In the genomic region with DNA sequence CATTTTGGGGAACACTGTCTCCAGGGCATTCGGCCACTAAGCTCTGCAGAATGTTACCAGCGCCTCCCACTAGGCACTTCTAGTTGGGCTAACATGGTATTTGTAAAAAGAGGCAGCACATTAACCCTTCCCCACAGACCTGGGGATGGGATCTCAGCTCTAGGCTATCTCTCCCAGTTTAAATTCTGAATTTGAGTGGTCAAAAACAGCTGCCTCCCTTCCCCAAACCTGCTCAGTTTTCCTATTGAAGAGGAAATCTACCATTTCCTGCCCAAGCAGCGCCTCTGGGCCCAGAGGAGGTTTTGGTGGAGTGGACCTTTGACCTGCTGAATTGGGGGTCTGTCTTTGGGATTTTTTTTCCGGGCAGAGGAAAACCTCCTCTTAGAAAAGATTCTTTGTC, we compare ENCODE assay signal across 3 cellular contexts.
TF ChIP-seq lines count a peak whose summit lies in the region.

No MANE protein-coding gene starts in this region.

TF ChIP-seq in GM23338, 12 proteins besides CTCF, POLR2A, EP300 and RAD21:
- 0 out of 2 replicates have a peak, but pooled peaks have one; percentile 40 for TF ChIP-seq NANOG (IDR thresholded peaks at IDR 0.05; ENCODE audit: borderline replicate concordance)
- TF ChIP-seq CREB1 (CRISPR knock-in tag; IDR thresholded peaks at IDR 0.05; ENCODE audit: low read depth), result no peak

TF ChIP-seq in IMR-90, 13 proteins besides CTCF, POLR2A, EP300 and RAD21:
- TF ChIP-seq MAFK (IDR thresholded peaks at IDR 0.05; ENCODE audit: low read depth, low read length) (no peak), RCOR1 (IDR thresholded peaks at IDR 0.05; ENCODE audit: insufficient replicate concordance, low read length) (no peak), MXI1 (IDR thresholded peaks at IDR 0.05; ENCODE audit: borderline replicate concordance, low read depth, low read length) (no peak), FOS (IDR thresholded peaks at IDR 0.05; ENCODE audit: low read depth, low read length) (no peak), SMC3 (IDR thresholded peaks at IDR 0.05; ENCODE audit: low read depth, low read length) (no peak), CHD1 (IDR thresholded peaks at IDR 0.05; ENCODE audit: low read depth, low read length) (no peak), NFE2L2 (IDR thresholded peaks at IDR 0.05; ENCODE audit: low read depth, low read length) (no peak), BHLHE40 (IDR thresholded peaks at IDR 0.05; ENCODE audit: low read depth, low read length) (no peak), USF2 (IDR thresholded peaks at IDR 0.05; ENCODE audit: low read depth, low read length) (no peak), CEBPB (IDR thresholded peaks at IDR 0.05; ENCODE audit: low read depth, low read length) (no peak), RFX5 (IDR thresholded peaks at IDR 0.05; ENCODE audit: low read depth, low read length) (no peak), MAZ (IDR thresholded peaks at IDR 0.05; ENCODE audit: borderline replicate concordance, low read depth, low read length) (no peak)
- TF ChIP-seq, protein P1, sequence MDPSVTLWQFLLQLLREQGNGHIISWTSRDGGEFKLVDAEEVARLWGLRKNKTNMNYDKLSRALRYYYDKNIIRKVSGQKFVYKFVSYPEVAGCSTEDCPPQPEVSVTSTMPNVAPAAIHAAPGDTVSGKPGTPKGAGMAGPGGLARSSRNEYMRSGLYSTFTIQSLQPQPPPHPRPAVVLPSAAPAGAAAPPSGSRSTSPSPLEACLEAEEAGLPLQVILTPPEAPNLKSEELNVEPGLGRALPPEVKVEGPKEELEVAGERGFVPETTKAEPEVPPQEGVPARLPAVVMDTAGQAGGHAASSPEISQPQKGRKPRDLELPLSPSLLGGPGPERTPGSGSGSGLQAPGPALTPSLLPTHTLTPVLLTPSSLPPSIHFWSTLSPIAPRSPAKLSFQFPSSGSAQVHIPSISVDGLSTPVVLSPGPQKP (IDR thresholded peaks at IDR 0.05; ENCODE audit: borderline replicate concordance, low read depth, low read length), result no peak
TF ChIP-seq in IMR-90: peak in this region for 0.

TF ChIP-seq in endothelial cell of umbilical vein, 7 proteins besides CTCF, POLR2A, EP300 and RAD21:
- no peak for TF ChIP-seq POLR2AphosphoS5 (IDR thresholded peaks at IDR 0.05; ENCODE audit: insufficient read depth, low read depth, low read length)
- TF ChIP-seq, protein P2, sequence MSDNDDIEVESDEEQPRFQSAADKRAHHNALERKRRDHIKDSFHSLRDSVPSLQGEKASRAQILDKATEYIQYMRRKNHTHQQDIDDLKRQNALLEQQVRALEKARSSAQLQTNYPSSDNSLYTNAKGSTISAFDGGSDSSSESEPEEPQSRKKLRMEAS (IDR thresholded peaks at IDR 0.05; ENCODE audit: insufficient read depth, insufficient read length), result no peak
- no peak for TF ChIP-seq MYC (IDR thresholded peaks at IDR 0.05; ENCODE audit: low read depth, low read length)
- no peak for TF ChIP-seq JUN (IDR thresholded peaks at IDR 0.05; ENCODE audit: borderline replicate concordance, insufficient read depth, insufficient read length, low read depth)
- no peak for TF ChIP-seq FOS (IDR thresholded peaks at IDR 0.05; ENCODE audit: borderline replicate concordance, insufficient read depth, low read length)
- TF ChIP-seq EZH2 (IDR thresholded peaks at IDR 0.05; ENCODE audit: borderline replicate concordance, low read depth, low read length, severe bottlenecking), result no peak
- no peak for TF ChIP-seq GATA2 (IDR thresholded peaks at IDR 0.05; ENCODE audit: insufficient read depth, insufficient read length, low read depth, low read length)
